1 cellular context compared by ENCODE assay signal in the genomic region with DNA sequence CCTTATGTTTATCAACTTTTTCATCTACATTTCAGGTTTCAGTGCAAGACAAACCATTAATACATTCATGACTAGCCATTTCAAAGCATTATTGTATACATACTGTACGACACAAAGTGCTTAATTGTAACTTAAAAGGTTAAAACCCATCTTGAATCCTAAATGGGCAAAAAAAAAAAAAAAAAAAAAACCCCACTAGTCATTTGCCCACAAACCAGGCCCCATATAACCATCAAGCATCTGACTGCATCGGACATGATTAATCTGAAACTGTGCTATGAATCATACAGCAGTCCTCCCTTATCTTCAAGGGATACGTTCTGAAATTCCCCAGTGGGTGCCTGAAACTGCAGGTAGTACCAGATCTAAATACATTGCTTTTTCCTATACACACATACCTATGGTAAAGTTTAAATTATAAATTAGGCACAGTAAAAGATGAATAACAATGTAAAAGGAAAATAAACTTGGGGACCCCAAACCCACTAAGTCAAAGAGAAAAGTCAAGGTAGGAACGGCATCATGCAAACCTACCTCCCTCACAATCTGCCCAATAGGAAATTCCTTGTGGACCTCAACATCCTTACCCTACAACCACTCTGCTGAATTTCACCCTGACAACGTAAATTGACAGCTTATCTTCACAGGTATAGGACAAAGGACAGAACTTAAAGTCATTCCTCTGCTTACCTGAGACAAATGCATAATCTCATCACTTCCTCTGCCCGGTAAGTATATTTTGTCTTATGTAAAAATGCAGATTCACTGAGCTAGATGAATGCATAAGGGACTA.
TF ChIP-seq lines count a peak whose summit lies in the region.

No MANE protein-coding gene starts in this region.

TF ChIP-seq in GM12878, 131 proteins besides CTCF, POLR2A, EP300 and RAD21 (continued from another document and continues in another):
- TF ChIP-seq, protein P1, sequence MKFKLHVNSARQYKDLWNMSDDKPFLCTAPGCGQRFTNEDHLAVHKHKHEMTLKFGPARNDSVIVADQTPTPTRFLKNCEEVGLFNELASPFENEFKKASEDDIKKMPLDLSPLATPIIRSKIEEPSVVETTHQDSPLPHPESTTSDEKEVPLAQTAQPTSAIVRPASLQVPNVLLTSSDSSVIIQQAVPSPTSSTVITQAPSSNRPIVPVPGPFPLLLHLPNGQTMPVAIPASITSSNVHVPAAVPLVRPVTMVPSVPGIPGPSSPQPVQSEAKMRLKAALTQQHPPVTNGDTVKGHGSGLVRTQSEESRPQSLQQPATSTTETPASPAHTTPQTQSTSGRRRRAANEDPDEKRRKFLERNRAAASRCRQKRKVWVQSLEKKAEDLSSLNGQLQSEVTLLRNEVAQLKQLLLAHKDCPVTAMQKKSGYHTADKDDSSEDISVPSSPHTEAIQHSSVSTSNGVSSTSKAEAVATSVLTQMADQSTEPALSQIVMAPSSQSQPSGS (IDR thresholded peaks at IDR 0.05; ENCODE audit: low read length) = peak; percentile 79
- TF ChIP-seq, protein P2, sequence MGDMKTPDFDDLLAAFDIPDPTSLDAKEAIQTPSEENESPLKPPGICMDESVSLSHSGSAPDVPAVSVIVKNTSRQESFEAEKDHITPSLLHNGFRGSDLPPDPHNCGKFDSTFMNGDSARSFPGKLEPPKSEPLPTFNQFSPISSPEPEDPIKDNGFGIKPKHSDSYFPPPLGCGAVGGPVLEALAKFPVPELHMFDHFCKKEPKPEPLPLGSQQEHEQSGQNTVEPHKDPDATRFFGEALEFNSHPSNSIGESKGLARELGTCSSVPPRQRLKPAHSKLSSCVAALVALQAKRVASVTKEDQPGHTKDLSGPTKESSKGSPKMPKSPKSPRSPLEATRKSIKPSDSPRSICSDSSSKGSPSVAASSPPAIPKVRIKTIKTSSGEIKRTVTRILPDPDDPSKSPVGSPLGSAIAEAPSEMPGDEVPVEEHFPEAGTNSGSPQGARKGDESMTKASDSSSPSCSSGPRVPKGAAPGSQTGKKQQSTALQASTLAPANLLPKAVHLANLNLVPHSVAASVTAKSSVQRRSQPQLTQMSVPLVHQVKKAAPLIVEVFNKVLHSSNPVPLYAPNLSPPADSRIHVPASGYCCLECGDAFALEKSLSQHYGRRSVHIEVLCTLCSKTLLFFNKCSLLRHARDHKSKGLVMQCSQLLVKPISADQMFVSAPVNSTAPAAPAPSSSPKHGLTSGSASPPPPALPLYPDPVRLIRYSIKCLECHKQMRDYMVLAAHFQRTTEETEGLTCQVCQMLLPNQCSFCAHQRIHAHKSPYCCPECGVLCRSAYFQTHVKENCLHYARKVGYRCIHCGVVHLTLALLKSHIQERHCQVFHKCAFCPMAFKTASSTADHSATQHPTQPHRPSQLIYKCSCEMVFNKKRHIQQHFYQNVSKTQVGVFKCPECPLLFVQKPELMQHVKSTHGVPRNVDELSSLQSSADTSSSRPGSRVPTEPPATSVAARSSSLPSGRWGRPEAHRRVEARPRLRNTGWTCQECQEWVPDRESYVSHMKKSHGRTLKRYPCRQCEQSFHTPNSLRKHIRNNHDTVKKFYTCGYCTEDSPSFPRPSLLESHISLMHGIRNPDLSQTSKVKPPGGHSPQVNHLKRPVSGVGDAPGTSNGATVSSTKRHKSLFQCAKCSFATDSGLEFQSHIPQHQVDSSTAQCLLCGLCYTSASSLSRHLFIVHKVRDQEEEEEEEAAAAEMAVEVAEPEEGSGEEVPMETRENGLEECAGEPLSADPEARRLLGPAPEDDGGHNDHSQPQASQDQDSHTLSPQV (IDR thresholded peaks at IDR 0.05) = no peak
- TF ChIP-seq SREBF2 (IDR thresholded peaks at IDR 0.05; ENCODE audit: low read length) (no peak), POU2F2 (IDR thresholded peaks at IDR 0.05; ENCODE audit: borderline replicate concordance, low read depth, low read length) (peak; percentile 63; the same call in 1 of the 3 replicates), HDAC2 (IDR thresholded peaks at IDR 0.05) (no peak), ZNF217 (IDR thresholded peaks at IDR 0.05) (no peak), KAT2A (conservative IDR thresholded peaks at IDR 0.05; ENCODE audit: control insufficient read depth, low read depth, low read length) (no peak), HDGF (IDR thresholded peaks at IDR 0.05) (peak; percentile 68; the same call in 1 of the 2 replicates), TCF12 (IDR thresholded peaks at IDR 0.05; ENCODE audit: low read depth, low read length) (0 out of 2 replicates have a peak, but pooled peaks have one; percentile 23), GABPA (IDR thresholded peaks at IDR 0.05; ENCODE audit: low read depth) (no peak), CBX5 (IDR thresholded peaks at IDR 0.05; ENCODE audit: low read depth) (no peak), SIN3A (IDR thresholded peaks at IDR 0.05; ENCODE audit: low read depth, low read length) (no peak), SIX5 (IDR thresholded peaks at IDR 0.05; ENCODE audit: low read depth, low read length, severe bottlenecking) (no peak), POLR2AphosphoS5 (IDR thresholded peaks at IDR 0.05; ENCODE audit: low read length) (no peak), YY1 (IDR thresholded peaks at IDR 0.05; ENCODE audit: low read depth, low read length) (no peak), CHD2 (IDR thresholded peaks at IDR 0.05; ENCODE audit: borderline replicate concordance, low read depth, low read length) (no peak), FOXM1 (IDR thresholded peaks at IDR 0.05; ENCODE audit: low read depth, low read length) (peak; percentile 86), NFYA (IDR thresholded peaks at IDR 0.05; ENCODE audit: borderline replicate concordance, low read depth, low read length) (no peak), JUND (IDR thresholded peaks at IDR 0.05; ENCODE audit: low read depth, low read length) (0 out of 2 replicates have a peak, but pooled peaks have one; percentile 36), MYC (IDR thresholded peaks at IDR 0.05; ENCODE audit: insufficient read depth, insufficient read length, insufficient replicate concordance, low read length, severe bottlenecking) (no peak), MTA3 (IDR thresholded peaks at IDR 0.05; ENCODE audit: borderline replicate concordance, low read length) (no peak; the same call in 1 of the 2 replicates)
- TF ChIP-seq, protein P3, sequence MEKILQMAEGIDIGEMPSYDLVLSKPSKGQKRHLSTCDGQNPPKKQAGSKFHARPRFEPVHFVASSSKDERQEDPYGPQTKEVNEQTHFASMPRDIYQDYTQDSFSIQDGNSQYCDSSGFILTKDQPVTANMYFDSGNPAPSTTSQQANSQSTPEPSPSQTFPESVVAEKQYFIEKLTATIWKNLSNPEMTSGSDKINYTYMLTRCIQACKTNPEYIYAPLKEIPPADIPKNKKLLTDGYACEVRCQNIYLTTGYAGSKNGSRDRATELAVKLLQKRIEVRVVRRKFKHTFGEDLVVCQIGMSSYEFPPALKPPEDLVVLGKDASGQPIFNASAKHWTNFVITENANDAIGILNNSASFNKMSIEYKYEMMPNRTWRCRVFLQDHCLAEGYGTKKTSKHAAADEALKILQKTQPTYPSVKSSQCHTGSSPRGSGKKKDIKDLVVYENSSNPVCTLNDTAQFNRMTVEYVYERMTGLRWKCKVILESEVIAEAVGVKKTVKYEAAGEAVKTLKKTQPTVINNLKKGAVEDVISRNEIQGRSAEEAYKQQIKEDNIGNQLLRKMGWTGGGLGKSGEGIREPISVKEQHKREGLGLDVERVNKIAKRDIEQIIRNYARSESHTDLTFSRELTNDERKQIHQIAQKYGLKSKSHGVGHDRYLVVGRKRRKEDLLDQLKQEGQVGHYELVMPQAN (conservative IDR thresholded peaks at IDR 0.05) = no peak
- TF ChIP-seq, protein P4, sequence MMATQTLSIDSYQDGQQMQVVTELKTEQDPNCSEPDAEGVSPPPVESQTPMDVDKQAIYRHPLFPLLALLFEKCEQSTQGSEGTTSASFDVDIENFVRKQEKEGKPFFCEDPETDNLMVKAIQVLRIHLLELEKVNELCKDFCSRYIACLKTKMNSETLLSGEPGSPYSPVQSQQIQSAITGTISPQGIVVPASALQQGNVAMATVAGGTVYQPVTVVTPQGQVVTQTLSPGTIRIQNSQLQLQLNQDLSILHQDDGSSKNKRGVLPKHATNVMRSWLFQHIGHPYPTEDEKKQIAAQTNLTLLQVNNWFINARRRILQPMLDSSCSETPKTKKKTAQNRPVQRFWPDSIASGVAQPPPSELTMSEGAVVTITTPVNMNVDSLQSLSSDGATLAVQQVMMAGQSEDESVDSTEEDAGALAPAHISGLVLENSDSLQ (IDR thresholded peaks at IDR 0.05) = peak; percentile 81
- TF ChIP-seq, protein P5, sequence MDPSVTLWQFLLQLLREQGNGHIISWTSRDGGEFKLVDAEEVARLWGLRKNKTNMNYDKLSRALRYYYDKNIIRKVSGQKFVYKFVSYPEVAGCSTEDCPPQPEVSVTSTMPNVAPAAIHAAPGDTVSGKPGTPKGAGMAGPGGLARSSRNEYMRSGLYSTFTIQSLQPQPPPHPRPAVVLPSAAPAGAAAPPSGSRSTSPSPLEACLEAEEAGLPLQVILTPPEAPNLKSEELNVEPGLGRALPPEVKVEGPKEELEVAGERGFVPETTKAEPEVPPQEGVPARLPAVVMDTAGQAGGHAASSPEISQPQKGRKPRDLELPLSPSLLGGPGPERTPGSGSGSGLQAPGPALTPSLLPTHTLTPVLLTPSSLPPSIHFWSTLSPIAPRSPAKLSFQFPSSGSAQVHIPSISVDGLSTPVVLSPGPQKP (IDR thresholded peaks at IDR 0.05; ENCODE audit: low read depth, low read length) = no peak
- TF ChIP-seq, protein P6, sequence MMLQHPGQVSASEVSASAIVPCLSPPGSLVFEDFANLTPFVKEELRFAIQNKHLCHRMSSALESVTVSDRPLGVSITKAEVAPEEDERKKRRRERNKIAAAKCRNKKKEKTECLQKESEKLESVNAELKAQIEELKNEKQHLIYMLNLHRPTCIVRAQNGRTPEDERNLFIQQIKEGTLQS (IDR thresholded peaks at IDR 0.05; ENCODE audit: borderline replicate concordance, extremely low read depth, low read depth, low read length) = no peak
- TF ChIP-seq, protein P7, sequence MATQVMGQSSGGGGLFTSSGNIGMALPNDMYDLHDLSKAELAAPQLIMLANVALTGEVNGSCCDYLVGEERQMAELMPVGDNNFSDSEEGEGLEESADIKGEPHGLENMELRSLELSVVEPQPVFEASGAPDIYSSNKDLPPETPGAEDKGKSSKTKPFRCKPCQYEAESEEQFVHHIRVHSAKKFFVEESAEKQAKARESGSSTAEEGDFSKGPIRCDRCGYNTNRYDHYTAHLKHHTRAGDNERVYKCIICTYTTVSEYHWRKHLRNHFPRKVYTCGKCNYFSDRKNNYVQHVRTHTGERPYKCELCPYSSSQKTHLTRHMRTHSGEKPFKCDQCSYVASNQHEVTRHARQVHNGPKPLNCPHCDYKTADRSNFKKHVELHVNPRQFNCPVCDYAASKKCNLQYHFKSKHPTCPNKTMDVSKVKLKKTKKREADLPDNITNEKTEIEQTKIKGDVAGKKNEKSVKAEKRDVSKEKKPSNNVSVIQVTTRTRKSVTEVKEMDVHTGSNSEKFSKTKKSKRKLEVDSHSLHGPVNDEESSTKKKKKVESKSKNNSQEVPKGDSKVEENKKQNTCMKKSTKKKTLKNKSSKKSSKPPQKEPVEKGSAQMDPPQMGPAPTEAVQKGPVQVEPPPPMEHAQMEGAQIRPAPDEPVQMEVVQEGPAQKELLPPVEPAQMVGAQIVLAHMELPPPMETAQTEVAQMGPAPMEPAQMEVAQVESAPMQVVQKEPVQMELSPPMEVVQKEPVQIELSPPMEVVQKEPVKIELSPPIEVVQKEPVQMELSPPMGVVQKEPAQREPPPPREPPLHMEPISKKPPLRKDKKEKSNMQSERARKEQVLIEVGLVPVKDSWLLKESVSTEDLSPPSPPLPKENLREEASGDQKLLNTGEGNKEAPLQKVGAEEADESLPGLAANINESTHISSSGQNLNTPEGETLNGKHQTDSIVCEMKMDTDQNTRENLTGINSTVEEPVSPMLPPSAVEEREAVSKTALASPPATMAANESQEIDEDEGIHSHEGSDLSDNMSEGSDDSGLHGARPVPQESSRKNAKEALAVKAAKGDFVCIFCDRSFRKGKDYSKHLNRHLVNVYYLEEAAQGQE (IDR thresholded peaks at IDR 0.05; ENCODE audit: low read depth, low read length) = no peak
- TF ChIP-seq, protein P8, sequence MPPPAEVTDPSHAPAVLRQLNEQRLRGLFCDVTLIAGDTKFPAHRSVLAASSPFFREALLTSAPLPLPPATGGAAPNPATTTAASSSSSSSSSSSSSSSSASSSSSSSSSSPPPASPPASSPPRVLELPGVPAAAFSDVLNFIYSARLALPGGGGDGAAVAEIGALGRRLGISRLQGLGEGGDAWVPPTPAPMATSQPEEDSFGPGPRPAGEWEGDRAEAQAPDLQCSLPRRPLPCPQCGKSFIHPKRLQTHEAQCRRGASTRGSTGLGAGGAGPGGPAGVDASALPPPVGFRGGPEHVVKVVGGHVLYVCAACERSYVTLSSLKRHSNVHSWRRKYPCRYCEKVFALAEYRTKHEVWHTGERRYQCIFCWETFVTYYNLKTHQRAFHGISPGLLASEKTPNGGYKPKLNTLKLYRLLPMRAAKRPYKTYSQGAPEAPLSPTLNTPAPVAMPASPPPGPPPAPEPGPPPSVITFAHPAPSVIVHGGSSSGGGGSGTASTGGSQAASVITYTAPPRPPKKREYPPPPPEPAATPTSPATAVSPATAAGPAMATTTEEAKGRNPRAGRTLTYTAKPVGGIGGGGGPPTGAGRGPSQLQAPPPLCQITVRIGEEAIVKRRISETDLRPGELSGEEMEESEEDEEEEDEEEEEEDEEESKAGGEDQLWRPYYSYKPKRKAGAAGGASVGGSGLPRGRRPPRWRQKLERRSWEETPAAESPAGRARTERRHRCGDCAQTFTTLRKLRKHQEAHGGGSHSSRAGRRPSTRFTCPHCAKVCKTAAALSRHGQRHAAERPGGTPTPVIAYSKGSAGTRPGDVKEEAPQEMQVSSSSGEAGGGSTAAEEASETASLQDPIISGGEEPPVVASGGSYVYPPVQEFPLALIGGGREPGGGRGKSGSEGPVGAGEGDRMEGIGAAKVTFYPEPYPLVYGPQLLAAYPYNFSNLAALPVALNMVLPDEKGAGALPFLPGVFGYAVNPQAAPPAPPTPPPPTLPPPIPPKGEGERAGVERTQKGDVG (CRISPR knock-in tag; IDR thresholded peaks at IDR 0.05) = no peak
- TF ChIP-seq, protein P9, sequence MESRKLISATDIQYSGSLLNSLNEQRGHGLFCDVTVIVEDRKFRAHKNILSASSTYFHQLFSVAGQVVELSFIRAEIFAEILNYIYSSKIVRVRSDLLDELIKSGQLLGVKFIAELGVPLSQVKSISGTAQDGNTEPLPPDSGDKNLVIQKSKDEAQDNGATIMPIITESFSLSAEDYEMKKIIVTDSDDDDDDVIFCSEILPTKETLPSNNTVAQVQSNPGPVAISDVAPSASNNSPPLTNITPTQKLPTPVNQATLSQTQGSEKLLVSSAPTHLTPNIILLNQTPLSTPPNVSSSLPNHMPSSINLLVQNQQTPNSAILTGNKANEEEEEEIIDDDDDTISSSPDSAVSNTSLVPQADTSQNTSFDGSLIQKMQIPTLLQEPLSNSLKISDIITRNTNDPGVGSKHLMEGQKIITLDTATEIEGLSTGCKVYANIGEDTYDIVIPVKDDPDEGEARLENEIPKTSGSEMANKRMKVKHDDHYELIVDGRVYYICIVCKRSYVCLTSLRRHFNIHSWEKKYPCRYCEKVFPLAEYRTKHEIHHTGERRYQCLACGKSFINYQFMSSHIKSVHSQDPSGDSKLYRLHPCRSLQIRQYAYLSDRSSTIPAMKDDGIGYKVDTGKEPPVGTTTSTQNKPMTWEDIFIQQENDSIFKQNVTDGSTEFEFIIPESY (IDR thresholded peaks at IDR 0.05) = no peak
- TF ChIP-seq, protein P10, sequence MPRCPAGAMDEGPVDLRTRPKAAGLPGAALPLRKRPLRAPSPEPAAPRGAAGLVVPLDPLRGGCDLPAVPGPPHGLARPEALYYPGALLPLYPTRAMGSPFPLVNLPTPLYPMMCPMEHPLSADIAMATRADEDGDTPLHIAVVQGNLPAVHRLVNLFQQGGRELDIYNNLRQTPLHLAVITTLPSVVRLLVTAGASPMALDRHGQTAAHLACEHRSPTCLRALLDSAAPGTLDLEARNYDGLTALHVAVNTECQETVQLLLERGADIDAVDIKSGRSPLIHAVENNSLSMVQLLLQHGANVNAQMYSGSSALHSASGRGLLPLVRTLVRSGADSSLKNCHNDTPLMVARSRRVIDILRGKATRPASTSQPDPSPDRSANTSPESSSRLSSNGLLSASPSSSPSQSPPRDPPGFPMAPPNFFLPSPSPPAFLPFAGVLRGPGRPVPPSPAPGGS (IDR thresholded peaks at IDR 0.05; ENCODE audit: borderline replicate concordance, insufficient read depth, low read depth, low read length, poor library complexity, severe bottlenecking) = peak; percentile 87
